In the genomic region with DNA sequence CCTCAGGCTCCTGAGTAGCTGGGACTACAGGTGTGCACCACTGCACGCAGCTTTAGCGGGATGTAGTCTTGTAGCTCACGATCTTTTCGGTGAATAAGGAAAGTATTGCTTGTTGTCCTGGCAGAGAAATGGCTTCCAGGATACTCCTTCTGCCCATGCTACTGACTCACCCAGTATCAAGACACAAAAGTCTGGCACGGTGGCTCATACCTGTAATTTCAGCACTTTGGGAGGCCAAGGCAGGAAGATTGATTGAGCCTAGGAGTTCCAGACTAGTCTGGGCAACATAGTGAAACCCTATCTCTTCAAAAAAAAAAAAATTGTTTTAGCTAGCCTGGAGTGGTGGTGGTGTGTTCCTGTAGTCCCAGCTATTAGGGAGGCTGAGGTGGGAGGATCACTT, we compare ENCODE assay signal across 38 cellular contexts.
"Had no signal": no experiment of that assay in that cellular context is flagged by ENCODE, and none has a peak within 500 bp of the region (broad histone marks: within the 10 kb centered on the region; RNA-seq: fewer than 3 reads in every experiment).

No MANE protein-coding gene starts in this region.

- H3K9me3 Mint-ChIP-seq: activated CD4-positive, alpha-beta T cell treated with anti-CD3 and anti-CD28 coated beads, Interleukin-2, amount 10 ng/mL, durations not matched to agents 24 days and 14 days; activated naive CD4-positive, alpha-beta T cell treated with anti-CD3 and anti-CD28 coated beads for 36 hours; activated naive CD4-positive, alpha-beta T cell treated with anti-CD3 and anti-CD28 coated beads, Interleukin-2, amount 50 U/mL, for 24 hours; activated naive CD8-positive, alpha-beta T cell treated with anti-CD3 and anti-CD28 coated beads for 36 hours; activated naive CD8-positive, alpha-beta T cell treated with anti-CD3 and anti-CD28 coated beads, Interleukin-2, amount 50 U/mL, for 24 hours; activated T-helper 1 cell treated with anti-CD3 and anti-CD28 coated beads, Interleukin-12 subunit alpha, Interleukin-12 subunit beta, Interleukin-2, Interleukin-4 antibody, amounts not matched to agents 30 ng/mL and 10 ng/mL and 1 ng/mL, durations not matched to agents 14 hours and 24 hours and 36 hours; activated T-helper 2 cell treated with anti-CD3 and anti-CD28 coated beads, Interferon-gamma antibody, Interleukin-2, Interleukin-4, amounts not matched to agents 10 μg/mL and 5 μg/mL and 100 μg/mL, durations not matched to agents 14 hours and 24 hours and 36 hours; effector memory CD8-positive, alpha-beta T cell; T-helper 2 cell treated with Interferon-gamma antibody and Interleukin-4, amounts not matched to agents 5 μg/mL and 100 μg/mL, for 36 hours had no signal

- H3K4me1 ChIP-seq: adrenal gland, body of pancreas had no signal

- H3K27me3 ChIP-seq: adrenal gland, body of pancreas, cardiac muscle cell, esophagus muscularis mucosa had no signal

- H3K27ac ChIP-seq: adrenal gland, body of pancreas, cardiac muscle cell, epithelial cell of prostate, esophagus muscularis mucosa, WERI-Rb-1 had no signal

- DNase-seq: activated CD4-positive, alpha-beta memory T cell treated with anti-CD3 and anti-CD28 coated beads for 36 hours; activated CD4-positive, alpha-beta T cell treated with anti-CD3 and anti-CD28 coated beads for 36 hours; activated CD4-positive, alpha-beta T cell treated with anti-CD3 and anti-CD28 coated beads, Interleukin-2, amount 10 ng/mL, durations not matched to agents 24 days and 14 days; activated CD4-positive, CD25-positive, alpha-beta regulatory T cell; activated CD4-positive, CD25-positive, alpha-beta regulatory T cell treated with anti-CD3 and anti-CD28 coated beads, Interleukin-2, amount 50 U/mL, for 72 hours; activated CD8-positive, alpha-beta memory T cell treated with anti-CD3 and anti-CD28 coated beads, Interleukin-2, amount 10 ng/mL, durations not matched to agents 7 days and 5 days; activated CD8-positive, alpha-beta memory T cell treated with anti-CD3 and anti-CD28 coated beads, Interleukin-2, amount 50 U/mL, for 4 hours; activated CD8-positive, alpha-beta T cell treated with anti-CD3 and anti-CD28 coated beads, Interleukin-2, amount 10 ng/mL, durations not matched to agents 7 days and 5 days; activated effector memory CD4-positive, alpha-beta T cell treated with anti-CD3 and anti-CD28 coated beads, Interleukin-2, amount 50 U/mL, for 16 hours; activated naive CD4-positive, alpha-beta T cell treated with anti-CD3 and anti-CD28 coated beads for 36 hours; activated naive CD8-positive, alpha-beta T cell treated with anti-CD3 and anti-CD28 coated beads for 36 hours; activated naive CD8-positive, alpha-beta T cell treated with anti-CD3 and anti-CD28 coated beads, Interleukin-2, amount 50 U/mL, for 24 hours; activated T-cell treated with anti-CD3 and anti-CD28 coated beads, Interleukin-2, amount 50 U/mL, for 1 hour; activated T-cell treated with anti-CD3 and anti-CD28 coated beads, Interleukin-2, amount 50 U/mL, for 48 hours; adrenal gland; amygdala; aorta; body of pancreas; central memory CD4-positive, alpha-beta T cell; cortex of kidney; dermis blood vessel endothelial cell; effector CD4-positive, alpha-beta T cell; effector memory CD8-positive, alpha-beta T cell; foreskin melanocyte; head of caudate nucleus; SW 1271; T-helper 1 cell; T-helper 17 cell; T1000; WERI-Rb-1 had no signal

- H3K9me3 ChIP-seq: adrenal gland, body of pancreas, esophagus muscularis mucosa had no signal

- ATAC-seq: activated CD4-positive, alpha-beta T cell treated with anti-CD3 and anti-CD28 coated beads for 36 hours; activated CD8-positive, alpha-beta memory T cell treated with anti-CD3 and anti-CD28 coated beads, Interleukin-2, amount 10 ng/mL, durations not matched to agents 7 days and 5 days; activated CD8-positive, alpha-beta T cell treated with anti-CD3 and anti-CD28 coated beads, Interleukin-2, amount 10 ng/mL, durations not matched to agents 7 days and 5 days; activated naive CD8-positive, alpha-beta T cell treated with anti-CD3 and anti-CD28 coated beads, Interleukin-2, amount 50 U/mL, for 24 hours; body of pancreas; effector memory CD8-positive, alpha-beta T cell; T-helper 17 cell had no signal

- FAIRE-seq: colon had no signal

- H3K4me3 ChIP-seq: adrenal gland, body of pancreas, cardiac muscle cell, esophagus muscularis mucosa had no signal

- H3K36me3 Mint-ChIP-seq: activated CD4-positive, alpha-beta memory T cell treated with anti-CD3 and anti-CD28 coated beads for 36 hours; activated CD8-positive, alpha-beta memory T cell treated with anti-CD3 and anti-CD28 coated beads, Interleukin-2, amount 10 ng/mL, durations not matched to agents 7 days and 5 days; activated naive CD4-positive, alpha-beta T cell treated with anti-CD3 and anti-CD28 coated beads, Interleukin-2, amount 50 U/mL, for 24 hours; activated naive CD8-positive, alpha-beta T cell treated with anti-CD3 and anti-CD28 coated beads for 36 hours had no signal

- H3K36me3 ChIP-seq: adrenal gland, cardiac muscle cell, esophagus muscularis mucosa, WERI-Rb-1 had no signal

- H3K4me3 Mint-ChIP-seq: activated CD4-positive, alpha-beta memory T cell treated with anti-CD3 and anti-CD28 coated beads for 36 hours; activated CD4-positive, alpha-beta T cell treated with anti-CD3 and anti-CD28 coated beads for 36 hours; activated CD4-positive, alpha-beta T cell treated with anti-CD3 and anti-CD28 coated beads, Interleukin-2, amount 10 ng/mL, durations not matched to agents 24 days and 14 days; activated CD8-positive, alpha-beta memory T cell treated with anti-CD3 and anti-CD28 coated beads, Interleukin-2, amount 10 ng/mL, durations not matched to agents 7 days and 5 days; activated CD8-positive, alpha-beta T cell treated with anti-CD3 and anti-CD28 coated beads, Interleukin-2, amount 10 ng/mL, durations not matched to agents 7 days and 5 days; activated naive CD4-positive, alpha-beta T cell treated with anti-CD3 and anti-CD28 coated beads for 36 hours; activated naive CD4-positive, alpha-beta T cell treated with anti-CD3 and anti-CD28 coated beads, Interleukin-2, amount 50 U/mL, for 24 hours; activated naive CD8-positive, alpha-beta T cell treated with anti-CD3 and anti-CD28 coated beads for 36 hours; activated naive CD8-positive, alpha-beta T cell treated with anti-CD3 and anti-CD28 coated beads, Interleukin-2, amount 50 U/mL, for 24 hours; activated T-helper 1 cell treated with anti-CD3 and anti-CD28 coated beads, Interleukin-12 subunit alpha, Interleukin-12 subunit beta, Interleukin-2, Interleukin-4 antibody, amounts not matched to agents 30 ng/mL and 10 ng/mL and 1 ng/mL, durations not matched to agents 14 hours and 24 hours and 36 hours; effector memory CD8-positive, alpha-beta T cell; T-helper 17 cell; T-helper 2 cell treated with Interferon-gamma antibody and Interleukin-4, amounts not matched to agents 5 μg/mL and 100 μg/mL, for 36 hours had no signal

- H3K27ac Mint-ChIP-seq: activated CD4-positive, alpha-beta memory T cell treated with anti-CD3 and anti-CD28 coated beads for 36 hours; activated CD4-positive, alpha-beta T cell treated with anti-CD3 and anti-CD28 coated beads, Interleukin-2, amount 10 ng/mL, durations not matched to agents 24 days and 14 days; activated CD8-positive, alpha-beta memory T cell treated with anti-CD3 and anti-CD28 coated beads, Interleukin-2, amount 10 ng/mL, durations not matched to agents 7 days and 5 days; activated CD8-positive, alpha-beta T cell treated with anti-CD3 and anti-CD28 coated beads, Interleukin-2, amount 10 ng/mL, durations not matched to agents 7 days and 5 days; activated naive CD4-positive, alpha-beta T cell treated with anti-CD3 and anti-CD28 coated beads for 36 hours; activated naive CD4-positive, alpha-beta T cell treated with anti-CD3 and anti-CD28 coated beads, Interleukin-2, amount 50 U/mL, for 24 hours; activated naive CD8-positive, alpha-beta T cell treated with anti-CD3 and anti-CD28 coated beads for 36 hours; activated naive CD8-positive, alpha-beta T cell treated with anti-CD3 and anti-CD28 coated beads, Interleukin-2, amount 50 U/mL, for 24 hours; activated T-helper 1 cell treated with anti-CD3 and anti-CD28 coated beads, Interleukin-12 subunit alpha, Interleukin-12 subunit beta, Interleukin-2, Interleukin-4 antibody, amounts not matched to agents 30 ng/mL and 10 ng/mL and 1 ng/mL, durations not matched to agents 14 hours and 24 hours and 36 hours; activated T-helper 2 cell treated with anti-CD3 and anti-CD28 coated beads, Interferon-gamma antibody, Interleukin-2, Interleukin-4, amounts not matched to agents 10 μg/mL and 5 μg/mL and 100 μg/mL, durations not matched to agents 14 hours and 24 hours and 36 hours; effector memory CD8-positive, alpha-beta T cell; T-helper 17 cell; T-helper 2 cell treated with Interferon-gamma antibody and Interleukin-4, amounts not matched to agents 5 μg/mL and 100 μg/mL, for 36 hours had no signal
